12 cellular contexts compared by ENCODE assay signal in genomic region chr16:963913-964695, GRCh38. TPM values are rescaled to one million over a fixed set of nuclear protein-coding genes. Genes with fewer than 3 reads are reported as not detected.
A peak's percentile ranks its signal among the peaks of the same experiment; 100 is the strongest.
DNase-seq lines count a peak whose midpoint lies in the region; ATAC-seq and TF ChIP-seq lines count a peak whose summit lies in the region.
"Had no signal": no experiment of that assay in that cellular context is flagged by ENCODE, and none has a peak within 500 bp of the region (broad histone marks: within the 10 kb centered on the region; RNA-seq: fewer than 3 reads in every experiment).

No MANE protein-coding gene starts in this region.

- H3K4me1 ChIP-seq in CD4-positive, CD25-positive, alpha-beta regulatory T cell (ENCODE audit: control insufficient read depth, insufficient read depth, low read length, poor library complexity, severe bottlenecking) = peaks cover 17% of the 10 kb centered on the region
- H3K4me1 ChIP-seq in osteoblast (ENCODE audit: insufficient read depth, low read length) (peaks cover 13% of the 10 kb centered on the region), body of pancreas (peaks cover 7% of the 10 kb centered on the region)

- peak overlapping the region; percentile 80 for H3K4me3 ChIP-seq in CD4-positive, CD25-positive, alpha-beta regulatory T cell (ENCODE audit: low read depth, low read length)
- H3K4me3 ChIP-seq in osteoblast (ENCODE audit: insufficient read depth, low read length) (peak overlapping the region; percentile 73), body of pancreas (no peak overlapping the region)
- H3K4me3 ChIP-seq: esophagus squamous epithelium had no signal

- peak overlapping the region; percentile 55 to 87 (median 76) for H3K4me3 Mint-ChIP-seq in CD4-positive, CD25-positive, alpha-beta regulatory T cell
- peak overlapping the region; percentile 77 for H3K4me3 Mint-ChIP-seq in central memory CD8-positive, alpha-beta T cell

- H3K27me3 ChIP-seq in CD4-positive, CD25-positive, alpha-beta regulatory T cell (ENCODE audit: control insufficient read depth, insufficient read depth, low read length) = no peaks in the 10 kb centered on the region
- H3K27me3 ChIP-seq in osteoblast (ENCODE audit: insufficient read depth, low read length) (no peaks in the 10 kb centered on the region), body of pancreas (no peaks in the 10 kb centered on the region)
- H3K27me3 ChIP-seq: esophagus squamous epithelium had no signal

- TF ChIP-seq POLR2A in body of pancreas (IDR thresholded peaks at IDR 0.05) = no peak

- no peaks in the 10 kb centered on the region for H3K9me3 Mint-ChIP-seq in CD4-positive, CD25-positive, alpha-beta regulatory T cell
- H3K9me3 Mint-ChIP-seq in central memory CD8-positive, alpha-beta T cell = no peaks in the 10 kb centered on the region

- H4K20me1 ChIP-seq in osteoblast (ENCODE audit: insufficient read depth, low read length) = peaks cover 7% of the 10 kb centered on the region

- peaks cover 3% of the 10 kb centered on the region for H3K36me3 ChIP-seq in CD4-positive, CD25-positive, alpha-beta regulatory T cell (ENCODE audit: control insufficient read depth, insufficient read depth, low read length)
- no peaks in the 10 kb centered on the region for H3K36me3 ChIP-seq in osteoblast (ENCODE audit: insufficient read depth, low read length)
- H3K36me3 ChIP-seq in body of pancreas (replicated peaks in 1 of 2; ENCODE audit: insufficient read depth in 1 of 2, low read depth in 2 of 2) = no peaks in the 10 kb centered on the region

- intact Hi-C loops in body of pancreas (cut with DNase I) = no loop called here

- no peaks in the 10 kb centered on the region for H3K27me3 Mint-ChIP-seq in CD4-positive, CD25-positive, alpha-beta regulatory T cell
- H3K27me3 Mint-ChIP-seq in central memory CD8-positive, alpha-beta T cell = no peaks in the 10 kb centered on the region

- WGBS in body of pancreas, 2 donors = 79 to 83% methylated on average over 21 of the region's 21 CpGs

- peaks cover 29% of the 10 kb centered on the region for H3K79me2 ChIP-seq in osteoblast (ENCODE audit: insufficient read depth, low read length)

- CTCF ChIA-PET in RWPE1 (lab: Yijun Ruan, JAX) = interaction anchor here (0.6 to 0.7 kb wide), 2 partner anchors 139 to 613 kb away, joined by 3 to 5 read pairs; no protein-coding TSS in a partner anchor

- H3K27ac ChIP-seq in CD4-positive, CD25-positive, alpha-beta regulatory T cell (ENCODE audit: insufficient read depth, low read length, poor library complexity, severe bottlenecking) = peak overlapping the region; percentile 73
- H3K27ac ChIP-seq in RWPE1 = peak overlapping the region; percentile 67
- peak overlapping the region; percentile 92 for H3K27ac ChIP-seq in osteoblast (ENCODE audit: low read depth, low read length)
- H3K27ac ChIP-seq in body of pancreas = no peak overlapping the region
- H3K27ac ChIP-seq: esophagus squamous epithelium, psoas muscle had no signal

- peak overlapping the region; percentile 80 for H3K4me2 ChIP-seq in osteoblast (ENCODE audit: insufficient read depth, low read length)

- POLR2A ChIA-PET in RWPE1 (lab: Yijun Ruan, JAX; ENCODE audit: low non-redundant PET) = no interaction called here

- peak overlapping the region; percentile 88 to 97 (median 89) for H3K27ac Mint-ChIP-seq in CD4-positive, CD25-positive, alpha-beta regulatory T cell
- peak overlapping the region; percentile 93 for H3K27ac Mint-ChIP-seq in central memory CD8-positive, alpha-beta T cell (ENCODE audit: low read depth)

- H3K4me1 Mint-ChIP-seq in CD4-positive, CD25-positive, alpha-beta regulatory T cell = peaks cover 14 to 56% (median 23%) of the 10 kb centered on the region in 4 donors
- H3K4me1 Mint-ChIP-seq in central memory CD8-positive, alpha-beta T cell = peaks cover 44% of the 10 kb centered on the region

- no peak for ATAC-seq in CD4-positive, CD25-positive, alpha-beta regulatory T cell (ENCODE audit: low read depth in 2 of 2)
- ATAC-seq in central memory CD8-positive, alpha-beta T cell (replicated peaks; ENCODE audit: extremely low read depth, poor library complexity, severe bottlenecking) = no peak
- ATAC-seq in GM18498 (IDR thresholded peaks at IDR 0.05; ENCODE audit: unreplicated experiment) = no peak
- no peak for ATAC-seq in body of pancreas
- ATAC-seq in GM21526 (IDR thresholded peaks at IDR 0.05; ENCODE audit: low FRiP score, unreplicated experiment) = no peak

- H3K36me3 Mint-ChIP-seq in CD4-positive, CD25-positive, alpha-beta regulatory T cell = peaks cover 32% of the 10 kb centered on the region
- H3K36me3 Mint-ChIP-seq in central memory CD8-positive, alpha-beta T cell (ENCODE audit: insufficient read depth) = peaks cover 5% of the 10 kb centered on the region

- TF ChIP-seq CTCF in RWPE1 (conservative IDR thresholded peaks at IDR 0.05; ENCODE audit: low read depth) (no peak), osteoblast (IDR thresholded peaks at IDR 0.05; ENCODE audit: extremely low read depth, low read depth, low read length) (no peak), body of pancreas (IDR thresholded peaks at IDR 0.05) (no peak)

- peak overlapping the region; percentile 90 for H2AFZ ChIP-seq in osteoblast (ENCODE audit: low read length)

- no peaks in the 10 kb centered on the region for H3K9me3 ChIP-seq in CD4-positive, CD25-positive, alpha-beta regulatory T cell (ENCODE audit: control insufficient read depth in 2 of 2, low read length in 2 of 2)
- peaks cover 7% of the 10 kb centered on the region for H3K9me3 ChIP-seq in osteoblast (ENCODE audit: low read depth, low read length)
- no peaks in the 10 kb centered on the region for H3K9me3 ChIP-seq in body of pancreas
- H3K9me3 ChIP-seq: esophagus squamous epithelium, psoas muscle had no signal

- peak in 1 of 3 donors; percentile 22 for DNase-seq in CD4-positive, CD25-positive, alpha-beta regulatory T cell
- DNase-seq in RWPE1 (ENCODE audit: low spot score) (no peak), osteoblast (ENCODE audit: insufficient read length, low spot score, missing footprints) (peak; percentile 93), NCI-H128 (lab: John Stamatoyannopoulos, UW; ENCODE audit: unreplicated experiment) (no peak), body of pancreas (no peak)
- DNase-seq in central memory CD8-positive, alpha-beta T cell (ENCODE audit: low spot score in 2 of 2) = no peak
- DNase-seq: activated gamma-delta T cell, esophagus squamous epithelium, NCI-H774, psoas muscle had no signal

RNA-seq across cellular contexts. Expression of gene LMF1, which starts 6.7 kb away (rescaled TPM):
- total RNA-seq in CD4-positive, CD25-positive, alpha-beta regulatory T cell = 40.0 TPM
- 10 to 100 TPM in 3 of 4 donors, 1 to 10 TPM in 1; 9.9 to 12.9 (median 11.3) TPM for polyA plus RNA-seq in CD4-positive, CD25-positive, alpha-beta regulatory T cell
- total RNA-seq in osteoblast (25.3 and 35.8 TPM in 2 replicates), body of pancreas (10 to 100 TPM; 15.8 to 20.1 TPM)

RNA-seq across cellular contexts. Expression of gene SOX8, which starts 17.5 kb away (rescaled TPM):
- 1.1 TPM for total RNA-seq in CD4-positive, CD25-positive, alpha-beta regulatory T cell
- polyA plus RNA-seq in CD4-positive, CD25-positive, alpha-beta regulatory T cell = under 1 TPM; 0.16 to 0.53 (median 0.24) TPM
- under 0.01 TPM in 1 of 2 replicates, not detected in the other for total RNA-seq in osteoblast
- total RNA-seq in body of pancreas = 1 to 10 TPM; 2.6 to 3.3 TPM

Comparison
In these comparisons a context has a peak if more than half of its experiments do, and no peak if none do; other contexts are left out.
1. H3K27ac ChIP-seq: peak in CD4-positive, CD25-positive, alpha-beta regulatory T cell (single experiment), RWPE1 (single experiment) and osteoblast (single experiment); none in body of pancreas (0 of 4).
2. H3K4me3 ChIP-seq: peak in CD4-positive, CD25-positive, alpha-beta regulatory T cell (single experiment) and osteoblast (single experiment); none in body of pancreas (0 of 2).